In genomic region chr3:179560791-179561190, GRCh38 we compare ENCODE assay signal across 14 cellular contexts.
"Had no signal": no experiment of that assay in that cellular context is flagged by ENCODE, and none has a peak within 500 bp of the region (broad histone marks: within the 10 kb centered on the region; RNA-seq: fewer than 3 reads in every experiment).

No MANE protein-coding gene starts in this region.

- DNase-seq: effector CD4-positive, alpha-beta T cell; endodermal cell; erythroblast; foreskin keratinocyte; head of caudate nucleus; kidney; naive thymus-derived CD4-positive, alpha-beta T cell; nephron progenitor cell; psoas muscle; spleen; stimulated activated CD4-positive, alpha-beta T cell treated with anti-CD3 and anti-CD28 coated beads, Interleukin-15, amount 100 ng/mL, for 24 hours; stimulated activated CD4-positive, alpha-beta T cell treated with anti-CD3 and anti-CD28 coated beads, Interleukin-1b, Interleukin-23, amount 100 ng/mL, for 48 hours; stimulated activated CD4-positive, alpha-beta T cell treated with anti-CD3 and anti-CD28 coated beads, Interleukin-4, amount 100 ng/mL, for 24 hours; tibial artery had no signal
